In genomic region chr6:166950892-166951669, GRCh38 we compare ENCODE assay signal across 8 cellular contexts. TPM values are rescaled to one million over a fixed set of nuclear protein-coding genes. Genes with fewer than 3 reads are reported as not detected.
DNase-seq lines count a peak whose midpoint lies in the region; ATAC-seq and TF ChIP-seq lines count a peak whose summit lies in the region.
"Not testable (repeated sequence)": the region's sequence is repeated elsewhere in the genome, so short reads cannot be mapped to it uniquely, and the experiment has no call there.

No MANE protein-coding gene starts in this region.

- H3K36me3 ChIP-seq in Caco-2 (ENCODE audit: control insufficient read depth, insufficient read depth, low read length); liver (ENCODE audit: control insufficient read depth in 4 of 4, insufficient read depth in 3 of 4, low read depth in 1 of 4, low read length in 3 of 4): not testable (repeated sequence)

- DNase-seq in Caco-2 (peak; percentile 74 to 79), NCI-H69 (lab: John Stamatoyannopoulos, UW) (peak; percentile 81), choroid plexus epithelial cell (ENCODE audit: low read depth) (peak; percentile 71)
- DNase-seq in activated CD4-positive, alpha-beta T cell treated with anti-CD3 and anti-CD28 coated beads, Interleukin-2, amount 10 ng/mL, durations not matched to agents 7 days and 5 days, result peak; percentile 83
- DNase-seq in stimulated activated CD4-positive, alpha-beta T cell treated with anti-CD3 and anti-CD28 coated beads, Interleukin-4, amount 100 ng/mL, for 48 hours (ENCODE audit: low read depth in 2 of 2), result peak; percentile 52 to 80

- not testable (repeated sequence) for H3K4me1 ChIP-seq in Caco-2
- peaks cover 5 to 13% (median 7%) of the 10 kb centered on the region in 4 donors for H3K4me1 ChIP-seq in liver (ENCODE audit: control insufficient read depth in 4 of 4, insufficient read depth in 4 of 4, low read length in 3 of 4)

- intact Hi-C loops in Caco-2 (cut with micrococcal nuclease; ENCODE audit: unreplicated experiment), result loop anchor here (1.0 kb wide), 2 partner anchors 165 to 176 kb away; no protein-coding TSS in a partner anchor

- not testable (repeated sequence) for BruUV-seq in Caco-2 (replicated peaks; lab: Mats Ljungman, UMichigan)

- peak overlapping the region; percentile 6 to 24 for H3K27ac ChIP-seq in liver (ENCODE audit: low read depth in 1 of 2, low read length in 2 of 2)

- POLR2A ChIA-PET in Caco-2 (lab: Charles Lee); activated CD4-positive, alpha-beta T cell treated with anti-CD3 and anti-CD28 coated beads, Interleukin-2, amount 10 ng/mL, durations not matched to agents 7 days and 5 days (lab: Charles Lee): not testable (repeated sequence)

- not testable (repeated sequence) for H3K4me3 ChIP-seq in Caco-2 (ENCODE audit: low read depth, low read length); choroid plexus epithelial cell (ENCODE audit: low read depth, low read length); liver (ENCODE audit: low read depth in 1 of 3, low read length in 3 of 3)

- not testable (repeated sequence) for H3K9me3 Mint-ChIP-seq in Caco-2 (ENCODE audit: unreplicated experiment); activated CD4-positive, alpha-beta T cell treated with anti-CD3 and anti-CD28 coated beads, Interleukin-2, amount 10 ng/mL, durations not matched to agents 7 days and 5 days

- not testable (repeated sequence) for H3K9me3 ChIP-seq in Caco-2; liver (ENCODE audit: control insufficient read depth in 4 of 4, low read length in 3 of 4)

- H3K9ac ChIP-seq in liver (ENCODE audit: low read depth in 1 of 2, low read length in 2 of 2), result not testable (repeated sequence)

- peak; percentile 66 to 76 for TF ChIP-seq RAD21 in liver (IDR thresholded peaks at IDR 0.05)

- H3K27me3 ChIP-seq in Caco-2 (replicated peaks; ENCODE audit: control insufficient read depth, insufficient read depth, low read length); liver (ENCODE audit: control insufficient read depth in 4 of 4, insufficient read depth in 4 of 4, low read length in 3 of 4): not testable (repeated sequence)

- H3K36me3 Mint-ChIP-seq in Caco-2 (ENCODE audit: insufficient read depth, unreplicated experiment), result peaks cover 10% of the 10 kb centered on the region
- peaks cover 51% of the 10 kb centered on the region for H3K36me3 Mint-ChIP-seq in activated CD4-positive, alpha-beta T cell treated with anti-CD3 and anti-CD28 coated beads, Interleukin-2, amount 10 ng/mL, durations not matched to agents 7 days and 5 days (ENCODE audit: low read depth)

- not testable (repeated sequence) for H3K27me3 Mint-ChIP-seq in Caco-2 (ENCODE audit: insufficient read depth, unreplicated experiment); activated CD4-positive, alpha-beta T cell treated with anti-CD3 and anti-CD28 coated beads, Interleukin-2, amount 10 ng/mL, durations not matched to agents 7 days and 5 days

- ATAC-seq in GM19455 (IDR thresholded peaks at IDR 0.05; ENCODE audit: unreplicated experiment), result peak; percentile 89
- ATAC-seq in HG03439 (IDR thresholded peaks at IDR 0.05; ENCODE audit: unreplicated experiment), result peak; percentile 89

- CTCF ChIA-PET in Caco-2 (lab: Charles Lee), result interaction anchor here (0.5 to 1.7 kb wide), 4 partner anchors 24 to 178 kb away, joined by 3 to 9 read pairs (median 4); no protein-coding TSS in a partner anchor
- CTCF ChIA-PET in activated CD4-positive, alpha-beta T cell treated with anti-CD3 and anti-CD28 coated beads, Interleukin-2, amount 10 ng/mL, durations not matched to agents 7 days and 5 days (lab: Charles Lee), result interaction anchor here (1.0 to 2.5 kb wide), 12 partner anchors 8 to 186 kb away, joined by 3 to 12 read pairs (median 4); partner anchors contain the start of gene CEP43

- H3K4me1 Mint-ChIP-seq in Caco-2 (ENCODE audit: low read depth, unreplicated experiment), result peaks cover 14% of the 10 kb centered on the region
- H3K4me1 Mint-ChIP-seq in activated CD4-positive, alpha-beta T cell treated with anti-CD3 and anti-CD28 coated beads, Interleukin-2, amount 10 ng/mL, durations not matched to agents 7 days and 5 days, result peaks cover 60% of the 10 kb centered on the region

- 71% methylated on average over 17 of the region's 17 CpGs for WGBS in liver

- H3K4me3 Mint-ChIP-seq in Caco-2 (ENCODE audit: unreplicated experiment), result not testable (repeated sequence)
- H3K4me3 Mint-ChIP-seq in activated CD4-positive, alpha-beta T cell treated with anti-CD3 and anti-CD28 coated beads, Interleukin-2, amount 10 ng/mL, durations not matched to agents 7 days and 5 days, result peak overlapping the region; percentile 69

- peak; percentile 61 to 80 for TF ChIP-seq CTCF in Caco-2 (IDR thresholded peaks at IDR 0.05; ENCODE audit: insufficient read depth in 1 of 2, low read depth in 1 of 2, low read length in 1 of 2, severe bottlenecking in 1 of 2, unreplicated experiment in 1 of 2)
- TF ChIP-seq CTCF in choroid plexus epithelial cell (conservative IDR thresholded peaks at IDR 0.05; ENCODE audit: low read depth, low read length), result peak; percentile 74
- TF ChIP-seq CTCF in liver (IDR thresholded peaks at IDR 0.05; ENCODE audit: low read depth, low read length, missing input control), result peak; percentile 39

- H3K27ac Mint-ChIP-seq in Caco-2 (ENCODE audit: unreplicated experiment), result not testable (repeated sequence)
- H3K27ac Mint-ChIP-seq in activated CD4-positive, alpha-beta T cell treated with anti-CD3 and anti-CD28 coated beads, Interleukin-2, amount 10 ng/mL, durations not matched to agents 7 days and 5 days, result peak overlapping the region; percentile 97

TF ChIP-seq in liver, 16 proteins besides CTCF, POLR2A, EP300 and RAD21:
- TF ChIP-seq YY1 (IDR thresholded peaks at IDR 0.05), result peak; percentile 38

RNA-seq across cellular contexts. Expression of gene RNASET2, which starts 5.3 kb away (rescaled TPM):
- total RNA-seq in Caco-2 (2022) (45.5 and 59.1 TPM in 2 replicates), liver (10 to 100 TPM; 30.4 to 37.2 TPM)
- 100 to 1,000 TPM in 1 of 2 experiments, 10 to 100 TPM in 1; 84.3 to 101 TPM for total RNA-seq in activated CD4-positive, alpha-beta T cell treated with anti-CD3 and anti-CD28 coated beads, Interleukin-2, amount 10 ng/mL, durations not matched to agents 7 days and 5 days
- 10 to 100 TPM; 17.7 to 19.6 TPM for polyA plus RNA-seq in liver

RNA-seq across cellular contexts. Expression of gene CEP43, which starts 48.1 kb away (rescaled TPM):
- total RNA-seq in Caco-2 (2022), result 36.3 and 37.0 TPM in 2 replicates
- 10 to 100 TPM; 20.9 to 23.5 TPM for total RNA-seq in activated CD4-positive, alpha-beta T cell treated with anti-CD3 and anti-CD28 coated beads, Interleukin-2, amount 10 ng/mL, durations not matched to agents 7 days and 5 days
- 10 to 100 TPM; 22.0 to 32.0 TPM for total RNA-seq in liver
- polyA plus RNA-seq in liver, result 10 to 100 TPM; 12.0 to 14.0 TPM
